ENCODE assay signal across 1 cellular context in the genomic region with DNA sequence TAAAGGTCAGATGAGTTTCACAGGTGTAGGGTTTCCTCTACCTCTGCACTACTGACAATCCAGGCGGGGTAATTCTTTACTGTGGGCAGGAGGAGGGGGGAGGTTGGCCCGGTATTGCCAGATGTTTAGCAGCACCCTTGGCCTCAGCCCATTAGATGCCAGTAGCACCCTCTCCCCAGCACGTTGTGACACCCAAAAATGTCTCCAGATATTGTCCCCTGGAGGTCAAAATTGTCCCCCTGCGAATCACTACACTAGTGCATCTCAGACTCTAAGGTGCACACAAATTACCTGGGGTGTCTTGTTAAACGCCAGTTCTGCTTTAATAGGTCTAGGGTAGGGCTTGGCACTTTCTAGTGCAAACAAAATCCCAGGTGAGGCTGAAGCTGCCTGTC.
TF ChIP-seq lines count a peak whose summit lies in the region.

No MANE protein-coding gene starts in this region.

TF ChIP-seq in HCT116, 20 proteins besides CTCF, POLR2A, EP300 and RAD21 (continued from another document):
- TF ChIP-seq REST (IDR thresholded peaks at IDR 0.05; ENCODE audit: low read depth) (no peak), SRF (IDR thresholded peaks at IDR 0.05; ENCODE audit: low read depth) (no peak), CBX3 (IDR thresholded peaks at IDR 0.05; ENCODE audit: low read depth) (no peak), EZH2phosphoT487 (IDR thresholded peaks at IDR 0.05; ENCODE audit: borderline replicate concordance) (no peak), TCF7L2 (IDR thresholded peaks at IDR 0.05; ENCODE audit: borderline replicate concordance, extremely low read depth, insufficient read depth, insufficient read length) (no peak), POLR2AphosphoS5 (IDR thresholded peaks at IDR 0.05; ENCODE audit: low read depth, low read length) (no peak), JUND (IDR thresholded peaks at IDR 0.05) (no peak), FOSL1 (IDR thresholded peaks at IDR 0.05; ENCODE audit: low read depth) (no peak), CEBPB (IDR thresholded peaks at IDR 0.05; ENCODE audit: low read depth) (no peak), ZNF274 (IDR thresholded peaks at IDR 0.05; ENCODE audit: low read depth, low read length) (no peak), YY1 (IDR thresholded peaks at IDR 0.05; ENCODE audit: extremely low read depth, insufficient replicate concordance, low read depth, low read length) (no peak)
- TF ChIP-seq, protein P1, sequence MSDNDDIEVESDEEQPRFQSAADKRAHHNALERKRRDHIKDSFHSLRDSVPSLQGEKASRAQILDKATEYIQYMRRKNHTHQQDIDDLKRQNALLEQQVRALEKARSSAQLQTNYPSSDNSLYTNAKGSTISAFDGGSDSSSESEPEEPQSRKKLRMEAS (IDR thresholded peaks at IDR 0.05): no peak
